In the genomic region with DNA sequence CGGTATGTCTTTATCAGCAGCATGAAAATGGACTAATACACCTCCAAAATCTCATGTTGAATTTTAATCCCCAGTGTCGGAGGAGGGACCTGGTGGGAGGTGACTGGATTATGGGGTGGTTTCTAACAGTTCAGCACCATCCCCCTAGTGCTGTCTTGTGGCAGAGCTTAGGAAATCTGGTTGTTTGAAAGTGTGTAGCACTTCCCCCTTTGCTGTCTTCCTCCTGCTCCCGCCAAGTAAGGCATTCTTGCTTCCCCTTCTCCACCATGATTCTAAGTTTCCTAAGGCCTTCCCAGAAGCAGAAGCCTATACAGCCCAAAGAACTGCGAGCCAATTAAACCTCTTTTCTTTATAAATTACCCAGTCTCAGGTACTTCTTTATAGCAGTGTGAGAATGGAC, we compare ENCODE assay signal across 10 cellular contexts. TPM values are rescaled to one million over a fixed set of nuclear protein-coding genes. Genes with fewer than 3 reads are reported as not detected.
DNase-seq lines count a peak whose midpoint lies in the region; ATAC-seq and TF ChIP-seq lines count a peak whose summit lies in the region.
"Had no signal": no experiment of that assay in that cellular context is flagged by ENCODE, and none has a peak within 500 bp of the region (broad histone marks: within the 10 kb centered on the region; RNA-seq: fewer than 3 reads in every experiment).

No MANE protein-coding gene starts in this region.

- H3K36me3 ChIP-seq in Loucy (ENCODE audit: insufficient read depth, low read length) (no peaks in the 10 kb centered on the region), parathyroid adenoma (ENCODE audit: control insufficient read depth, insufficient read depth, low read length) (no peaks in the 10 kb centered on the region), mesendoderm (ENCODE audit: control insufficient read depth, insufficient read depth, low read length) (no peaks in the 10 kb centered on the region)

- no peak overlapping the region for H2BK120ac ChIP-seq in mesendoderm (ENCODE audit: low read depth, low read length)

- no peaks in the 10 kb centered on the region for H3K9me2 ChIP-seq in Loucy (replicated peaks; ENCODE audit: low read depth, low read length)

- no peak overlapping the region for H3K23ac ChIP-seq in mesendoderm (ENCODE audit: low read length)

- H3K36me3 Mint-ChIP-seq in activated naive CD8-positive, alpha-beta T cell = peaks cover 12% of the 10 kb centered on the region
- peaks cover 24% of the 10 kb centered on the region for H3K36me3 Mint-ChIP-seq in mesothelial cell of epicardium

- WGBS in mesendoderm (ENCODE audit: extremely low coverage, insufficient coverage, low lambda C conversion rate) = no CpG with 5 or more reads among the region's 4 CpGs

- H3K27me3 Mint-ChIP-seq in activated naive CD8-positive, alpha-beta T cell = no peaks in the 10 kb centered on the region
- no peaks in the 10 kb centered on the region for H3K27me3 Mint-ChIP-seq in mesothelial cell of epicardium (ENCODE audit: low read depth)

- peak overlapping the region; percentile 63 for H3K4me2 ChIP-seq in Loucy (ENCODE audit: low read depth, low read length, poor library complexity, severe bottlenecking)
- H3K4me2 ChIP-seq in parathyroid adenoma (ENCODE audit: low read length) = no peak overlapping the region
- H3K4me2 ChIP-seq in mesendoderm (ENCODE audit: low read length) = no peak overlapping the region

- DNase-seq in mesothelial cell of epicardium (ENCODE audit: low spot score in 2 of 2, unreplicated experiment in 2 of 2) (no peak), mesendoderm (no peak)
- DNase-seq: NCI-H1436 had no signal

- H3K4me1 ChIP-seq in Loucy (ENCODE audit: insufficient read depth, low read length, poor library complexity, severe bottlenecking) (peaks cover 47% of the 10 kb centered on the region), parathyroid adenoma (peaks cover 15% of the 10 kb centered on the region), mesendoderm (ENCODE audit: control insufficient read depth, low read depth, low read length) (peaks cover 4% of the 10 kb centered on the region)

- H3K79me1 ChIP-seq in mesendoderm (ENCODE audit: low read length) = peaks cover 5% of the 10 kb centered on the region

- ATAC-seq in GM21390 (IDR thresholded peaks at IDR 0.05; ENCODE audit: unreplicated experiment) = no peak
- ATAC-seq in HG02970 (IDR thresholded peaks at IDR 0.05; ENCODE audit: low FRiP score, unreplicated experiment) = no peak

- H2AK5ac ChIP-seq in mesendoderm (ENCODE audit: low read length) = no peak overlapping the region

- H3K9me3 ChIP-seq in Loucy (ENCODE audit: insufficient read depth, low read depth, low read length) (no peaks in the 10 kb centered on the region), parathyroid adenoma (ENCODE audit: control insufficient read depth, low read length) (no peaks in the 10 kb centered on the region)

- H3K18ac ChIP-seq in mesendoderm (ENCODE audit: low read length) = no peak overlapping the region

- no peak overlapping the region for H2AFZ ChIP-seq in Loucy (ENCODE audit: low read length)
- H2AFZ ChIP-seq in parathyroid adenoma = no peak overlapping the region

- no peak overlapping the region for H3K9ac ChIP-seq in Loucy (ENCODE audit: low read depth, low read length, poor library complexity, severe bottlenecking)
- no peak overlapping the region for H3K9ac ChIP-seq in parathyroid adenoma
- H3K9ac ChIP-seq in mesendoderm (ENCODE audit: low read length) = no peak overlapping the region

- H3K4me3 ChIP-seq in GM08714 (ENCODE audit: low read length) = peak overlapping the region; percentile 40; the same call in 1 of the 2 replicates
- H3K4me3 ChIP-seq in Loucy (ENCODE audit: low read length, poor library complexity, severe bottlenecking) = peak overlapping the region; percentile 16
- H3K4me3 ChIP-seq in parathyroid adenoma (ENCODE audit: low read depth, low read length) = no peak overlapping the region
- no peak overlapping the region for H3K4me3 ChIP-seq in mesendoderm (ENCODE audit: low read length)

- no peaks in the 10 kb centered on the region for H3K9me3 Mint-ChIP-seq in activated naive CD8-positive, alpha-beta T cell (ENCODE audit: low read depth)
- peaks cover 6% of the 10 kb centered on the region for H3K9me3 Mint-ChIP-seq in mesothelial cell of epicardium

- no peak overlapping the region for H4K5ac ChIP-seq in mesendoderm (ENCODE audit: low read length)

- peaks cover 10% of the 10 kb centered on the region for H4K20me1 ChIP-seq in Loucy (ENCODE audit: insufficient read depth, low read length, poor library complexity, severe bottlenecking)

- H3K79me2 ChIP-seq in Loucy (ENCODE audit: insufficient read depth, low read length) (peaks cover 68% of the 10 kb centered on the region), parathyroid adenoma (peaks cover 42% of the 10 kb centered on the region), mesendoderm (ENCODE audit: control insufficient read depth, insufficient read depth, low read length) (peaks cover 4% of the 10 kb centered on the region)

- H3K56ac ChIP-seq in mesendoderm (ENCODE audit: low read length) = no peak overlapping the region

- TF ChIP-seq CTCF in Loucy (conservative IDR thresholded peaks at IDR 0.05; ENCODE audit: low read length) (no peak), parathyroid adenoma (IDR thresholded peaks at IDR 0.05) (no peak), mesothelial cell of epicardium (IDR thresholded peaks at IDR 0.05; ENCODE audit: unreplicated experiment) (no peak)

- no peak overlapping the region for H2BK15ac ChIP-seq in mesendoderm (replicated peaks; ENCODE audit: low read depth)

- H3K4me1 Mint-ChIP-seq in activated naive CD8-positive, alpha-beta T cell (ENCODE audit: low read depth) = peaks cover 44% of the 10 kb centered on the region
- peaks cover 22% of the 10 kb centered on the region for H3K4me1 Mint-ChIP-seq in mesothelial cell of epicardium

- H3K27ac ChIP-seq in parathyroid adenoma (peak overlapping the region; percentile 32), mesendoderm (ENCODE audit: low read depth, low read length) (no peak overlapping the region)

- peak overlapping the region; percentile 25 for H3K4me3 Mint-ChIP-seq in activated naive CD8-positive, alpha-beta T cell
- H3K4me3 Mint-ChIP-seq in mesothelial cell of epicardium = no peak overlapping the region

- H3F3A ChIP-seq in Loucy (ENCODE audit: low read depth) = no peaks in the 10 kb centered on the region

- H3K4ac ChIP-seq in mesendoderm (ENCODE audit: low read depth, low read length) = no peak overlapping the region

- H3K27ac Mint-ChIP-seq in activated naive CD8-positive, alpha-beta T cell = peak overlapping the region; percentile 46
- H3K27ac Mint-ChIP-seq in mesothelial cell of epicardium = no peak overlapping the region

- no peak overlapping the region for H2BK5ac ChIP-seq in mesendoderm (ENCODE audit: low read length)

- no peaks in the 10 kb centered on the region for H3K27me3 ChIP-seq in Loucy (ENCODE audit: insufficient read depth, low read length, poor library complexity, severe bottlenecking)
- no peaks in the 10 kb centered on the region for H3K27me3 ChIP-seq in parathyroid adenoma (ENCODE audit: control insufficient read depth, insufficient read depth, low read length)
- H3K27me3 ChIP-seq in mesendoderm (ENCODE audit: insufficient read depth, low read length, poor library complexity) = no peaks in the 10 kb centered on the region

- H4K8ac ChIP-seq in mesendoderm (ENCODE audit: low read depth, low read length) = no peak overlapping the region

RNA-seq across cellular contexts. Expression of a gene that starts 4.0 kb away (rescaled TPM):
- 162 to 176 TPM (median 171 TPM) in 3 replicates for total RNA-seq in mesothelial cell of epicardium
- 39.5 TPM for polyA plus RNA-seq in mesendoderm (2013, experiment 1 of 2)
- 40.7 TPM for polyA plus RNA-seq in mesendoderm (2013, experiment 2 of 2)

RNA-seq across cellular contexts. Expression of a gene that starts 31.6 kb away (rescaled TPM):
- total RNA-seq in mesothelial cell of epicardium = 0.57 to 0.65 TPM in 2 of 3 replicates, not detected in the other
- not detected for polyA plus RNA-seq in mesendoderm (2013, experiment 1 of 2)
- polyA plus RNA-seq in mesendoderm (2013, experiment 2 of 2) = 0.08 TPM
- total RNA-seq: activated CD8-positive, alpha-beta memory T cell treated with anti-CD3 and anti-CD28 coated beads for 36 hours had no signal

RNA-seq across cellular contexts. Expression of a gene that starts 42.1 kb away (rescaled TPM):
- total RNA-seq in mesothelial cell of epicardium = 28.7 to 29.3 TPM (median 28.9 TPM) in 3 replicates
- 11.3 TPM for polyA plus RNA-seq in mesendoderm (2013, experiment 1 of 2)
- 14.0 TPM for polyA plus RNA-seq in mesendoderm (2013, experiment 2 of 2)

Comparison
In these comparisons a context has a peak if more than half of its experiments do, and no peak if none do; other contexts are left out.
1. H3K4me3 ChIP-seq: peak in GM08714 (single experiment) and Loucy (single experiment); none in parathyroid adenoma (single experiment) and mesendoderm (single experiment).